In the genomic region with DNA sequence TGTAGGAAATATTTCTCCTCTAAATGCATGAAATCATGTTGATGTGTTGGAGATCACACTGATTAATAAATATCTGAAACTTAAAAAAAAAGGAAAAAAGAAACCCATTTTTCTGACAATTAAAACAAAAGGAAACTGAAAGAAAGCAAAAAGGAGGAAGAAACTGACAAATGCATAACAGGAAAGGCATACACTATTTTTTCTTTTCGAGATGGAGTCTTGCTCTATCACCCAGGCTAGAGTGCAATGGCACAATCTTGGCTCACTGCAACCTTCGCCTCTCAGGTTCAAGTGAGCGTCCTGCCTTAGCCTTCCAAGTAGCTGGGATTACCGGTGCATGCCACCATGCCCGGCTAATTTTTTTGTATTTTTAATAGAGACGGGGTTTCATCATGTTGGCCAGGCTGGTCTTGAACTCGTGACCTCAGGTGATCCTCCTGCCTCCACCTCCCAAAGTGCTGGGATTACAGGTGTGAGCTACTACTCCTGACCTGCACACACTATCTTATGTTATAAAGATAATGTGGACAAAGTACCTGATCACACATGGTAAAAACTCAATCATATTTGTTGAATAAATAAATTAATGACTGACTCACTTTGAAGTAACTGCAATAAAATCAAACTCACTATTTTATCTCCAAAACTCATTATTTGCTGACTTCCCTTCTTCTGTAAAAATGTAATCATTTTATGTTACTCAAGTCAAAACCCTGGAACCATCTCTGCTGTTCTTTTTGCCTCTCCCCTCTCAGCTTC, we compare ENCODE assay signal across 21 cellular contexts.
"Had no signal": no experiment of that assay in that cellular context is flagged by ENCODE, and none has a peak within 500 bp of the region (broad histone marks: within the 10 kb centered on the region; RNA-seq: fewer than 3 reads in every experiment).

No MANE protein-coding gene starts in this region.

- H3K9me3 ChIP-seq: gastroesophageal sphincter, thyroid gland, upper lobe of right lung had no signal

- H3K36me3 Mint-ChIP-seq: activated CD8-positive, alpha-beta memory T cell treated with anti-CD3 and anti-CD28 coated beads, Interleukin-2, amount 10 ng/mL, durations not matched to agents 7 days and 5 days; activated naive CD4-positive, alpha-beta T cell treated with anti-CD3 and anti-CD28 coated beads, Interleukin-2, amount 10 ng/mL, durations not matched to agents 7 days and 5 days had no signal

- H3K9me3 Mint-ChIP-seq: activated CD4-positive, alpha-beta T cell treated with anti-CD3 and anti-CD28 coated beads, Interleukin-2, amount 10 ng/mL, durations not matched to agents 7 days and 5 days; activated naive CD4-positive, alpha-beta T cell treated with anti-CD3 and anti-CD28 coated beads, Interleukin-2, amount 10 ng/mL, durations not matched to agents 7 days and 5 days; endodermal cell had no signal

- FAIRE-seq: islet of Langerhans had no signal

- H3K27ac Mint-ChIP-seq: activated CD4-positive, alpha-beta T cell treated with anti-CD3 and anti-CD28 coated beads, Interleukin-2, amount 10 ng/mL, durations not matched to agents 7 days and 5 days; activated CD8-positive, alpha-beta memory T cell treated with anti-CD3 and anti-CD28 coated beads, Interleukin-2, amount 10 ng/mL, durations not matched to agents 7 days and 5 days; activated CD8-positive, alpha-beta T cell treated with anti-CD3 and anti-CD28 coated beads for 36 hours; activated naive CD4-positive, alpha-beta T cell treated with anti-CD3 and anti-CD28 coated beads, Interleukin-2, amount 10 ng/mL, durations not matched to agents 7 days and 5 days; endodermal cell; T-helper 17 cell had no signal

- H3K27ac ChIP-seq: coronary artery, gastroesophageal sphincter, thyroid gland, upper lobe of right lung had no signal

- H3K4me3 ChIP-seq: coronary artery, gastroesophageal sphincter, smooth muscle cell, thyroid gland, upper lobe of right lung had no signal

- DNase-seq: activated CD4-positive, alpha-beta T cell treated with anti-CD3 and anti-CD28 coated beads, Interleukin-2, amount 10 ng/mL, durations not matched to agents 7 days and 5 days; activated CD8-positive, alpha-beta memory T cell treated with anti-CD3 and anti-CD28 coated beads, Interleukin-2, amount 10 ng/mL, durations not matched to agents 7 days and 5 days; activated CD8-positive, alpha-beta T cell treated with anti-CD3 and anti-CD28 coated beads for 36 hours; activated effector memory CD4-positive, alpha-beta T cell treated with anti-CD3 and anti-CD28 coated beads, Interleukin-2, amount 50 U/mL, for 16 hours; activated naive CD4-positive, alpha-beta T cell treated with anti-CD3 and anti-CD28 coated beads, Interleukin-2, amount 10 ng/mL, durations not matched to agents 7 days and 5 days; activated T-cell treated with anti-CD3 and anti-CD28 coated beads for 4 hours; cerebellar nuclear complex; endodermal cell; head of caudate nucleus; hypothalamus; stimulated activated CD4-positive, alpha-beta T cell treated with anti-CD3 and anti-CD28 coated beads, Interleukin-15, amount 100 ng/mL, for 24 hours; stimulated activated naive CD4-positive, alpha-beta T cell; T-helper 17 cell; thyroid gland; upper lobe of right lung had no signal

- H3K4me1 ChIP-seq: gastroesophageal sphincter, thyroid gland, upper lobe of right lung had no signal

- H3K27me3 ChIP-seq: gastroesophageal sphincter, thyroid gland, upper lobe of right lung had no signal

- H3K4me2 ChIP-seq: smooth muscle cell had no signal

- H3K36me3 ChIP-seq: gastroesophageal sphincter, thyroid gland, upper lobe of right lung had no signal

- H3K4me1 Mint-ChIP-seq: activated CD4-positive, alpha-beta T cell treated with anti-CD3 and anti-CD28 coated beads, Interleukin-2, amount 10 ng/mL, durations not matched to agents 7 days and 5 days; activated CD8-positive, alpha-beta memory T cell treated with anti-CD3 and anti-CD28 coated beads, Interleukin-2, amount 10 ng/mL, durations not matched to agents 7 days and 5 days; activated naive CD4-positive, alpha-beta T cell treated with anti-CD3 and anti-CD28 coated beads, Interleukin-2, amount 10 ng/mL, durations not matched to agents 7 days and 5 days; endodermal cell; T-helper 17 cell had no signal

- H3K4me3 Mint-ChIP-seq: activated CD4-positive, alpha-beta T cell treated with anti-CD3 and anti-CD28 coated beads, Interleukin-2, amount 10 ng/mL, durations not matched to agents 7 days and 5 days; activated CD8-positive, alpha-beta memory T cell treated with anti-CD3 and anti-CD28 coated beads, Interleukin-2, amount 10 ng/mL, durations not matched to agents 7 days and 5 days; activated CD8-positive, alpha-beta T cell treated with anti-CD3 and anti-CD28 coated beads for 36 hours; activated naive CD4-positive, alpha-beta T cell treated with anti-CD3 and anti-CD28 coated beads, Interleukin-2, amount 10 ng/mL, durations not matched to agents 7 days and 5 days; endodermal cell; T-helper 17 cell had no signal

- ATAC-seq: activated CD4-positive, CD25-positive, alpha-beta regulatory T cell treated with anti-CD3 and anti-CD28 coated beads, Interleukin-2, amount 50 U/mL, for 24 hours; activated CD8-positive, alpha-beta memory T cell treated with anti-CD3 and anti-CD28 coated beads, Interleukin-2, amount 10 ng/mL, durations not matched to agents 7 days and 5 days; activated CD8-positive, alpha-beta T cell treated with anti-CD3 and anti-CD28 coated beads for 36 hours; gastroesophageal sphincter; sciatic nerve; T-helper 17 cell; upper lobe of right lung had no signal
